34 cellular contexts compared by ENCODE assay signal in the genomic region with DNA sequence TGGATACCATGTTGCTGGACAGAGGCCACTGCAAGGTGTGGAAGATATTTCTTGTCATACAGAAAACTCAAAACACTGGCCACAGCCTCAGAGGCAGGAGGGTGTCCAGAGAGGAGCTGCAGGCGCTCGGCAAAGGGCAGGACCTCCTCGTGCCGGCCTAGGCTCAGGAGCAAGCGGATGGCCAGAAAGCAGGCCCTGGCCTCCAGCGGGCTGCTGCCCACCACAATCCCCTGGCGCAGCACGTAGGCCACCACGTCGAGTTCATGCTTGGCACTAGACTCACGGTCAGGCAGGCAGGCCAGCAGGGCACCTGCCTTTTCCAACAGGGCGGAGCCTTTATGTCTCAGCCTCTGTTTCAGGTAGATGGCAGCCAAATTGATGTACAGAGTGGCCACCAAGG.
"Had no signal": no experiment of that assay in that cellular context is flagged by ENCODE, and none has a peak within 500 bp of the region (broad histone marks: within the 10 kb centered on the region; RNA-seq: fewer than 3 reads in every experiment).

No MANE protein-coding gene starts in this region.

- H3K4me2 ChIP-seq: KMS-11 had no signal

- H3K9ac ChIP-seq: KMS-11 had no signal

- H3K27me3 ChIP-seq: MG63 had no signal

- H3K9me3 ChIP-seq: MG63 had no signal

- H3K27ac ChIP-seq: KMS-11 had no signal

- H3K4me3 ChIP-seq: MG63 had no signal

- H3K36me3 ChIP-seq: MG63 had no signal

- DNase-seq: Karpas-422, Kasumi-1, KG1, MG63, MM.1S, MV-4-11, NCI-H1048, NCI-H1092, NCI-H1092 treated with DMSO at 0.1 percent for 48 hours, NCI-H1105, NCI-H1105 treated with DMSO at 0.1 percent for 48 hours, NCI-H1417, NCI-H1417 treated with DMSO at 0.1 percent for 48 hours, NCI-H1436, NCI-H1436 treated with DMSO at 0.1 percent for 48 hours, NCI-H146, NCI-H1694, NCI-H1694 treated with DMSO at 0.1 percent for 48 hours, NCI-H187, NCI-H187 treated with DMSO at 0.1 percent for 48 hours, NCI-H1930, NCI-H2029, NCI-H2029 treated with DMSO at 0.1 percent for 48 hours, NCI-H2081, NCI-H2081 treated with DMSO at 0.1 percent for 48 hours, NCI-H2107, NCI-H2171, NCI-H2171 treated with DMSO at 0.1 percent for 48 hours, NCI-H2227 treated with DMSO at 0.1 percent for 48 hours, NCI-H226, NCI-H345, NCI-H446, NCI-H446 treated with DMSO at 0.1 percent for 48 hours had no signal
